In the genomic region with DNA sequence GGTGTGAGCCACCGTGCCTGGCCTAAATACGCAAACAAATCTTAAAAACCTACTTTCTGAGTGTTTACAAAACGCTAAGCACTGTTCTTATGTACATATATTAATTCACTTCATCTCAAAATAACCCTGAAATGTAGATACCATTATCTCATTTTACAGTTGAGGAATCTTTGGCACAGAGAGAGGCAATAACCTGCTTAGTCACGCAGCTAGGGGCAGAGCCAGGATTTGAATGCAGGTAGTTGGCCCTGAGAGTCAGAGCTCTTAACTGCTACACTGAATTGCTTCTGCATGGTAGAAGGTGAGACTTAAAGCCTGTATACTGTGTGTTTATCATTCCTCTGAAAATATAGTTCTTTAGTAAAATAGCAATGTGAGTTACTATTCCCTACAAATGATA, we compare ENCODE assay signal across 25 cellular contexts. TPM values are rescaled to one million over a fixed set of nuclear protein-coding genes. Genes with fewer than 3 reads are reported as not detected.
DNase-seq lines count a peak whose midpoint lies in the region; ATAC-seq, FAIRE-seq and TF ChIP-seq lines count a peak whose summit lies in the region.
"Had no signal": no experiment of that assay in that cellular context is flagged by ENCODE, and none has a peak within 500 bp of the region (broad histone marks: within the 10 kb centered on the region; RNA-seq: fewer than 3 reads in every experiment).

No MANE protein-coding gene starts in this region.

- H3K36me3 ChIP-seq in Karpas-422 (ENCODE audit: insufficient read depth, low read length) = peaks cover 13% of the 10 kb centered on the region; the same call in 1 of the 2 replicates
- H3K36me3 ChIP-seq: adrenal gland, BLaER1 had no signal

- H3K9me3 ChIP-seq in A549 (no peaks in the 10 kb centered on the region), Karpas-422 (ENCODE audit: low read length) (no peaks in the 10 kb centered on the region)
- H3K9me3 ChIP-seq: adrenal gland, BLaER1, gastroesophageal sphincter had no signal

- CTCF ChIA-PET in A549 (lab: Yijun Ruan, JAX) = interaction anchor here (0.6 to 1.7 kb wide), 5 partner anchors 8 to 235 kb away, joined by 3 to 12 read pairs (median 3); no protein-coding TSS in a partner anchor

- H4K20me1 ChIP-seq in Karpas-422 (ENCODE audit: insufficient read depth, low read depth, low read length) = no peaks in the 10 kb centered on the region
- H4K20me1 ChIP-seq: BLaER1 had no signal

- WGBS in A549 (ENCODE audit: missing lambda C conversion rate) = 72% methylated on average over 4 of the region's 4 CpGs

- no peaks in the 10 kb centered on the region for H3K79me2 ChIP-seq in Karpas-422 (ENCODE audit: low read length)

- H2AFZ ChIP-seq in Karpas-422 (ENCODE audit: low read length) = no peak overlapping the region

- no peak for TF ChIP-seq EP300 in A549 (IDR thresholded peaks at IDR 0.05)

- FAIRE-seq in A549 (lab: Jason Lieb, UNC) = no peak
- FAIRE-seq: endothelial cell of umbilical vein, kidney had no signal

- POLR2A ChIA-PET in A549 (lab: Yijun Ruan, JAX) = no interaction called here

- no peak for TF ChIP-seq RAD21 in A549 (conservative IDR thresholded peaks at IDR 0.05 in 1 of 2, IDR thresholded peaks at IDR 0.05 in 1 of 2)

- H3K4me2 ChIP-seq in A549 = no peak overlapping the region
- no peak overlapping the region for H3K4me2 ChIP-seq in Karpas-422 (ENCODE audit: low read depth, low read length, poor library complexity, severe bottlenecking)
- H3K4me2 ChIP-seq: BLaER1 had no signal

- TF ChIP-seq POLR2A in A549 (IDR thresholded peaks at IDR 0.05; ENCODE audit: low read length) = no peak

- H3K27ac ChIP-seq in A549 (peak overlapping the region; percentile 16 to 19; a peak in 3 of 6 replicates), Karpas-422 (ENCODE audit: low read length) (peak overlapping the region; percentile 97)
- H3K27ac ChIP-seq: adrenal gland, BLaER1, gastroesophageal sphincter had no signal

- H3K4me1 ChIP-seq in A549 (peaks cover 47% of the 10 kb centered on the region), Karpas-422 (ENCODE audit: low read length) (peaks cover 68% of the 10 kb centered on the region)
- H3K4me1 ChIP-seq: adrenal gland had no signal

- no peak for ATAC-seq in A549
- ATAC-seq in left lobe of liver = peak; percentile 71
- ATAC-seq in GM21717 (IDR thresholded peaks at IDR 0.05; ENCODE audit: unreplicated experiment) = no peak
- ATAC-seq in GM18868 (IDR thresholded peaks at IDR 0.05; ENCODE audit: unreplicated experiment) = no peak
- ATAC-seq: activated CD8-positive, alpha-beta T cell treated with anti-CD3 and anti-CD28 coated beads, Interleukin-2, amount 10 ng/mL, durations not matched to agents 7 days and 5 days; gastroesophageal sphincter had no signal

- no peaks in the 10 kb centered on the region for H3K27me3 ChIP-seq in Karpas-422 (ENCODE audit: low read length)
- H3K27me3 ChIP-seq: adrenal gland, BLaER1, gastroesophageal sphincter had no signal

- H3K9ac ChIP-seq in Karpas-422 (ENCODE audit: low read length) = no peak overlapping the region
- H3K9ac ChIP-seq: BLaER1 had no signal

- no peaks in the 10 kb centered on the region for H3K9me2 ChIP-seq in Karpas-422 (replicated peaks; ENCODE audit: insufficient read depth, low read length)

- DNase-seq in A549 (ENCODE audit: low read depth in 1 of 2, low spot score in 1 of 2) (no peak), Karpas-422 (no peak), cerebellar cortex (ENCODE audit: low spot score) (peak; percentile 64), left lobe of liver (ENCODE audit: low spot score) (no peak), SIG-M5 (lab: John Stamatoyannopoulos, UW) (no peak), DMS 273 (lab: John Stamatoyannopoulos, UW; ENCODE audit: unreplicated experiment) (no peak)
- DNase-seq: activated CD4-positive, CD25-positive, alpha-beta regulatory T cell treated with anti-CD3 and anti-CD28 coated beads, Interleukin-2, amount 50 U/mL, for 72 hours; activated CD8-positive, alpha-beta T cell treated with anti-CD3 and anti-CD28 coated beads, Interleukin-2, amount 10 ng/mL, durations not matched to agents 7 days and 5 days; activated T-cell treated with anti-CD3 and anti-CD28 coated beads, Interleukin-2, amount 50 U/mL, for 1 hour; adrenal gland; GDM1; H9; kidney; NCI-H1436 treated with DMSO at 0.1 percent for 48 hours; NCI-H2171; NCI-H524 treated with DMSO at 0.1 percent for 48 hours; occipital lobe; retina; stimulated activated CD8-positive, alpha-beta memory T cell treated with anti-CD3 and anti-CD28 coated beads, Interleukin-4, amount 100 ng/mL, for 48 hours; T-helper 9 cell had no signal

- TF ChIP-seq CTCF in A549 (IDR thresholded peaks at IDR 0.05) = no peak

- no peak overlapping the region for H3K4me3 ChIP-seq in A549
- no peak overlapping the region for H3K4me3 ChIP-seq in Karpas-422 (ENCODE audit: low read length)
- H3K4me3 ChIP-seq: adrenal gland, BLaER1, gastroesophageal sphincter had no signal

TF ChIP-seq in A549, 52 proteins besides CTCF, POLR2A, EP300 and RAD21:
- TF ChIP-seq ZNF302 (CRISPR knock-in tag; IDR thresholded peaks at IDR 0.05) (no peak), RARB (CRISPR knock-in tag; IDR thresholded peaks at IDR 0.05) (no peak), NR3C1 (IDR thresholded peaks at IDR 0.05) (no peak), FOXS1 (CRISPR knock-in tag; IDR thresholded peaks at IDR 0.05) (no peak), KDM5A (IDR thresholded peaks at IDR 0.05) (no peak), CEBPB (IDR thresholded peaks at IDR 0.05) (no peak), EHF (CRISPR knock-in tag; IDR thresholded peaks at IDR 0.05) (no peak), BCL3 (IDR thresholded peaks at IDR 0.05) (no peak), MAFK (IDR thresholded peaks at IDR 0.05; ENCODE audit: partially characterized antibody) (no peak), JUN (IDR thresholded peaks at IDR 0.05) (no peak), FOSL2 (IDR thresholded peaks at IDR 0.05) (no peak), FOSL2 (CRISPR knock-in tag; IDR thresholded peaks at IDR 0.05) (no peak), ZC3H11A (IDR thresholded peaks at IDR 0.05) (no peak), CBX8 (IDR thresholded peaks at IDR 0.05) (no peak), JUNB (IDR thresholded peaks at IDR 0.05) (no peak), ZSCAN20 (CRISPR knock-in tag; IDR thresholded peaks at IDR 0.05) (no peak), HOXA7 (CRISPR knock-in tag; IDR thresholded peaks at IDR 0.05) (no peak), CHD4 (IDR thresholded peaks at IDR 0.05; ENCODE audit: borderline replicate concordance) (no peak), EHMT2 (IDR thresholded peaks at IDR 0.05; ENCODE audit: low read depth) (no peak)
- TF ChIP-seq, protein P1, sequence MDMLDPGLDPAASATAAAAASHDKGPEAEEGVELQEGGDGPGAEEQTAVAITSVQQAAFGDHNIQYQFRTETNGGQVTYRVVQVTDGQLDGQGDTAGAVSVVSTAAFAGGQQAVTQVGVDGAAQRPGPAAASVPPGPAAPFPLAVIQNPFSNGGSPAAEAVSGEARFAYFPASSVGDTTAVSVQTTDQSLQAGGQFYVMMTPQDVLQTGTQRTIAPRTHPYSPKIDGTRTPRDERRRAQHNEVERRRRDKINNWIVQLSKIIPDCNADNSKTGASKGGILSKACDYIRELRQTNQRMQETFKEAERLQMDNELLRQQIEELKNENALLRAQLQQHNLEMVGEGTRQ (IDR thresholded peaks at IDR 0.05) = no peak

RNA-seq across cellular contexts. Expression of gene ARHGEF37, which starts 21.9 kb away (rescaled TPM):
- polyA plus RNA-seq in A549 (2011; rRNA removed) = 1.5 and 1.7 TPM in 2 replicates
- 0.40 and 0.49 TPM in 2 replicates for polyA plus RNA-seq in A549 (2012; cell fraction: cytosol; rRNA removed)
- polyA plus RNA-seq in A549 (2012; cell fraction: nucleus; rRNA removed) = 1.1 and 1.2 TPM in 2 replicates
- polyA plus RNA-seq in A549 (2017; fragmentation: RNase III; extraction: RNeasy Plus Mini Kit Qiagen cat#74134 plus additional on column Dnase treatment) = 0.98 to 1.2 TPM (median 1.2 TPM) in 3 replicates
- 2.7 and 3.3 TPM in 2 replicates for polyA minus RNA-seq in A549 (2011; rRNA and poly(A)+ RNA removed)
- 17.0 and 30.0 TPM in 2 replicates for total RNA-seq in Karpas-422 (2014; rRNA removed; shearing (Covaris generic); ENCODE audit: low replicate concordance)
- 6.5 TPM for total RNA-seq in left lobe of liver

RNA-seq across cellular contexts. Expression of gene CSNK1A1, which starts 52.0 kb away (rescaled TPM):
- polyA plus RNA-seq in A549 (2011; rRNA removed) (180 and 218 TPM in 2 replicates), A549 (2017; fragmentation: RNase III; extraction: RNeasy Plus Mini Kit Qiagen cat#74134 plus additional on column Dnase treatment) (122 to 133 TPM (median 123 TPM) in 3 replicates)
- 48.2 and 67.7 TPM in 2 replicates for polyA plus RNA-seq in A549 (2012; cell fraction: cytosol; rRNA removed)
- 58.1 and 58.3 TPM in 2 replicates for polyA plus RNA-seq in A549 (2012; cell fraction: nucleus; rRNA removed)
- 229 and 233 TPM in 2 replicates for polyA minus RNA-seq in A549 (2011; rRNA and poly(A)+ RNA removed)
- total RNA-seq in Karpas-422 (2014; rRNA removed; shearing (Covaris generic); ENCODE audit: low replicate concordance) = 193 and 274 TPM in 2 replicates
- 82.6 TPM for total RNA-seq in left lobe of liver
